8 cellular contexts compared by ENCODE assay signal in the genomic region with DNA sequence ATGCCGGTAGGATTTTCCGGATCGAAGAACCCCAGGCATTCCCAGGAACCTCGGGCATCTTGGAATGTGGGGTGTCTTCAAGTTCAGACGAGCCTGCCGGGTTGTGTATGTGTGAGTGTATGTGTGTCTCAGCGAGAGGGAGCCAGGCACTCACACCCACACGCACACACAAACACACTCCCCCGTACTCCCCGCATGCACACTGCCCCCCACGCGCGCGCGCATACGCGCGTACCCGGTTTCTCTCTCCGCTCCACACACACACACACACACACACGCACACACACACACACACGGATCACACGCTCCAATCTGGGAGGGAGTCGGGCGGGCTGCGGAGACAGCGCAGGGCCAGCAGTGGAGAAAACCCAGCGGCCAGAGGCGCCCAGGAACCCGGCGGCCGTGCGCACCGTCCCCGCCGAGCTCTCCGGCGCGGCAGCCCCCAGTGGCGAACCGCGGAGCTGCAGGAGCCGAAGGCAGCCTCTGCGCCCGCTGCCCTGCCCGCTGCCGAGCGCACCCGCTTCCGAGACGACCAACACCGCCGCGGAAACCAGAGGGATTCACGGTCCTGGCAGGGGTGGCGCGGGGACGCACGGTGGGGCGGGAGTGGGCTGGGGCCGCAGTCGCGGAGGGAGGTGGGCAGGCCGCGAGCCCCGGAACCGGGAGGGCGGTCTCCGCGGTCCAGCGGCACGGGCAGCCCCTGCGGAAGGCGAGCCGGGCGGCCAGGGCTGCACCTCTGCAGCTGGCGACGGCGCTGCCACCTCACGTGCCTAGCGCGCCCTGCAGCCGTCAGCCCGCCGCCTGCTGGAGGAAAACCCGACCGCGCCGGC. TPM values are rescaled to one million over a fixed set of nuclear protein-coding genes. Genes with fewer than 3 reads are reported as not detected.
DNase-seq lines count a peak whose midpoint lies in the region; ATAC-seq and TF ChIP-seq lines count a peak whose summit lies in the region.

A gene (minus strand): TSS at position 125 of the 830 bp plus-strand sequence.

- peaks cover 19% of the 10 kb centered on the region for H3K4me1 Mint-ChIP-seq in endodermal cell

- no peak within 1 kb of the TSS for H3K27ac ChIP-seq in endodermal cell (ENCODE audit: low read depth, low read length)

- DNase-seq in GM12864 (ENCODE audit: low read depth) (no peak), NCI-H345 treated with DMSO at 0.1 percent for 48 hours (lab: John Stamatoyannopoulos, UW; ENCODE audit: unreplicated experiment) (peak; percentile 54), endodermal cell (peak; percentile 95), midbrain (lab: John Stamatoyannopoulos, UW) (peak; percentile 68)
- DNase-seq in activated CD8-positive, alpha-beta memory T cell treated with anti-CD3 and anti-CD28 coated beads, Interleukin-2, amount 50 U/mL, for 24 hours (ENCODE audit: extremely low read depth), result peak; percentile 8
- peak; percentile 11 to 27 for DNase-seq in stimulated activated CD8-positive, alpha-beta memory T cell treated with anti-CD3 and anti-CD28 coated beads, Interleukin-15, amount 100 ng/mL, for 4 hours (ENCODE audit: low read depth in 2 of 2)

- peak within 1 kb of the TSS; percentile 65 for H3K4me3 Mint-ChIP-seq in endodermal cell

- H3K36me3 Mint-ChIP-seq in endodermal cell (ENCODE audit: low read depth), result no peaks in the 10 kb centered on the region

- no peaks in the 10 kb centered on the region for H3K36me3 ChIP-seq in endodermal cell (ENCODE audit: control insufficient read depth, insufficient read depth, low read length)

- peaks cover 55% of the 10 kb centered on the region for H3K27me3 ChIP-seq in endodermal cell (ENCODE audit: control insufficient read depth, insufficient read depth, low read length, poor library complexity, severe bottlenecking)

- H3K27ac Mint-ChIP-seq in endodermal cell, result no peak within 1 kb of the TSS

- H3K9ac ChIP-seq in endodermal cell (ENCODE audit: extremely low read depth, low read length, poor library complexity, severe bottlenecking), result no peak within 1 kb of the TSS

- H3K9me3 ChIP-seq in endodermal cell (ENCODE audit: control insufficient read depth, low read length), result no peaks in the 10 kb centered on the region

- ATAC-seq in HG02981 (IDR thresholded peaks at IDR 0.05; ENCODE audit: unreplicated experiment) (peak; percentile 80), GM18519 (IDR thresholded peaks at IDR 0.05; ENCODE audit: low FRiP score, unreplicated experiment) (no peak)

- peaks cover 7% of the 10 kb centered on the region for H3K4me1 ChIP-seq in endodermal cell (ENCODE audit: control insufficient read depth, insufficient read depth, low read length)

- 0 to 1% methylated on average over 24 to 86 of the region's 89 CpGs for WGBS in endodermal cell (ENCODE audit: insufficient coverage in 1 of 2, insufficient read length in 1 of 2), 2 experiments

- H3K27me3 Mint-ChIP-seq in endodermal cell (ENCODE audit: insufficient read depth), result peaks cover 63% of the 10 kb centered on the region

- no peaks in the 10 kb centered on the region for H3K9me3 Mint-ChIP-seq in endodermal cell

- peak; percentile 77 for TF ChIP-seq CTCF in GM12864 (IDR thresholded peaks at IDR 0.05; ENCODE audit: low read depth, low read length, missing control alignments)
- peak; percentile 82 for TF ChIP-seq CTCF in endodermal cell (conservative IDR thresholded peaks at IDR 0.05)

- H3K4me3 ChIP-seq in GM12864 (ENCODE audit: low read depth, low read length), result peak within 1 kb of the TSS; percentile 12; the same call in 1 of the 2 replicates
- H3K4me3 ChIP-seq in endodermal cell (ENCODE audit: low read length), result peak within 1 kb of the TSS; percentile 83

RNA-seq across cellular contexts. Expression of the gene that starts here (rescaled TPM):
- under 1 TPM in 1 of 2 donors, not detected in 1; 0.15 TPM for total RNA-seq in endodermal cell
- polyA plus RNA-seq in endodermal cell (2013, experiment 1 of 2), result 0.14 TPM
- polyA plus RNA-seq in endodermal cell (2013, experiment 2 of 2), result 0.08 TPM

Comparison
In these comparisons a context has a peak if more than half of its experiments do, and no peak if none do; other contexts are left out.
1. Peak in DNase-seq and H3K4me3 ChIP-seq in endodermal cell; RNA of the gene not detected or under 1 TPM.